20 cellular contexts compared by ENCODE assay signal in the genomic region with DNA sequence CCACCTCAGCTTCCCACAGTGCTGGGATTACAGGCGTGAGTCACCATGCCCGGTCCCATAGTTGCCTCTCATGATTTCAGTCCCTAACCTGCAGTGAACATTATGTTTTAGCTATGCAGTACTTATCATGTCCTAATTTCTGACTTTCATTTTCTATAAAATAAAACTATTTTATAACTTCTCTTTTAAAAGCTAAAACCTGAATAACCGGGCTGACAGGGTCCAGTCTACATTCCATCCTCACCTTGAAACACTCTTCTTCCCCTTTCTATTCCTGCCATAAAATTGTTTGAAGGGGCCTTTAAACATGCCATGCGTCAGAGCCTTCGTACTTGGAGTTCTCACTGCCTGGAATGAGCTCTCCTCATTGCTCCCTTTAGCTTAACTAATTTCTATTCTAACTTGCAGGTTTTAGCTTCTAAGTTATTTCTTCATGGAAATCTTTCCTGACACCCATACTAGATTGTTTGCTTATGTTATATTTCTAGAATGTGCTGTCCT.
"Had no signal": no experiment of that assay in that cellular context is flagged by ENCODE, and none has a peak within 500 bp of the region (broad histone marks: within the 10 kb centered on the region; RNA-seq: fewer than 3 reads in every experiment).

No MANE protein-coding gene starts in this region.

- H3K27me3 ChIP-seq: neutrophil, pancreas, right lobe of liver, testis, tibial artery had no signal

- DNase-seq: cortex of kidney; effector CD4-positive, alpha-beta T cell; head of caudate nucleus; left cardiac atrium; left ventricle myocardium superior; naive B cell; pancreas; right lobe of liver; small intestine; stimulated activated CD4-positive, alpha-beta T cell treated with anti-CD3 and anti-CD28 coated beads, Interleukin-12 subunit alpha, Interleukin-12 subunit beta, amount 100 ng/mL, for 4 hours; stimulated activated CD4-positive, alpha-beta T cell treated with anti-CD3 and anti-CD28 coated beads, Interleukin-1b, Interleukin-23, amount 100 ng/mL, for 48 hours; stimulated activated CD4-positive, alpha-beta T cell treated with anti-CD3 and anti-CD28 coated beads, Interleukin-4, amount 100 ng/mL, for 1 hour; stimulated activated CD8-positive, alpha-beta memory T cell treated with anti-CD3 and anti-CD28 coated beads, Interleukin-4, amount 100 ng/mL, for 48 hours; stimulated activated naive CD4-positive, alpha-beta T cell treated with Interleukin-2 at 50 U/mL for 16 hours; substantia nigra; testis; tibial artery had no signal

- ATAC-seq: left ventricle myocardium superior; natural killer cell treated with Interleukin-12 subunit alpha and Interleukin-12 subunit beta and Interleukin-15 and Interleukin-18, amount 100 ng/mL, for 72 hours; right lobe of liver had no signal

- H3K9me3 ChIP-seq: neutrophil, pancreas, right lobe of liver, testis, tibial artery had no signal

- H3K4me3 ChIP-seq: lung, pancreas, right lobe of liver, testis, tibial artery had no signal

- H3K27ac ChIP-seq: neutrophil, right lobe of liver, testis, tibial artery had no signal

- H3K36me3 ChIP-seq: neutrophil, pancreas, right lobe of liver, tibial artery had no signal

- H3K4me1 ChIP-seq: right lobe of liver, testis, tibial artery had no signal
